In the genomic region with DNA sequence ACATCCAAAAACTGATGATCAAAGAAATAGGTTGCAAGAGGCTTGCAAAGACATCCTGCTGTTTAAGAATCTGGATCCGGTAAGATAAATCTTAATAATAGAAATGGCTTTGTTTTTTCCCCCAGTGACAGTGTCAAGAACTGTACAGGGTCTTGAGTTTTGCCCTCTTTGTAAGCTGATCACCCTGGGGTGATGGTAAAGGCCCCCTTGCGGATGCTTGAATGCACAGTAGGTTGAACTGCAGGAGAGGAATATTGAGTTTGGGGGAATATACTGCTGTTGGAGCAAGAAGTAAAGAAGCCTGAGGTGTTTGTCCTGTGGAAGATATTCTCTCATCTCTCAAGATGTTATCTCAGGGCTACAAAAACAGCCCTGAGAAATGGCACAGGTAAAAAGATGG, we compare ENCODE assay signal across 18 cellular contexts. TPM values are rescaled to one million over a fixed set of nuclear protein-coding genes. Genes with fewer than 3 reads are reported as not detected.
DNase-seq lines count a peak whose midpoint lies in the region; ATAC-seq and TF ChIP-seq lines count a peak whose summit lies in the region.
"Had no signal": no experiment of that assay in that cellular context is flagged by ENCODE, and none has a peak within 500 bp of the region (broad histone marks: within the 10 kb centered on the region; RNA-seq: fewer than 3 reads in every experiment).

No MANE protein-coding gene starts in this region.

- no peaks in the 10 kb centered on the region for H3K27me3 ChIP-seq in naive thymus-derived CD4-positive, alpha-beta T cell (ENCODE audit: control insufficient read depth in 2 of 2, insufficient read depth in 2 of 2, low read length in 2 of 2)

- no peak for DNase-seq in natural killer cell
- no peak for DNase-seq in natural killer cell treated with Interleukin-12 subunit alpha and Interleukin-12 subunit beta and Interleukin-15 and Interleukin-18, amount 100 ng/mL, for 72 hours (ENCODE audit: low spot score)
- peak; percentile 39 for DNase-seq in OCI-LY7 (ENCODE audit: low spot score)
- no peak for DNase-seq in naive thymus-derived CD4-positive, alpha-beta T cell
- DNase-seq in activated CD8-positive, alpha-beta memory T cell treated with anti-CD3 and anti-CD28 coated beads, Interleukin-2, amount 50 U/mL, for 48 hours: no peak
- DNase-seq: ACHN; Calu3; CD4-positive, alpha-beta memory T cell; DMS79 treated with DMSO at 0.1 percent for 48 hours; GF-D8; GOT3; H7; HFFc6 had no signal

- no peaks in the 10 kb centered on the region for H3K36me3 Mint-ChIP-seq in natural killer cell
- no peaks in the 10 kb centered on the region for H3K36me3 Mint-ChIP-seq in natural killer cell treated with Interleukin-12 subunit alpha and Interleukin-12 subunit beta and Interleukin-15 and Interleukin-18, amount 100 ng/mL, for 72 hours
- H3K36me3 Mint-ChIP-seq in naive thymus-derived CD4-positive, alpha-beta T cell: peaks cover 0 to 6% (median 0%) of the 10 kb centered on the region in 5 donors
- H3K36me3 Mint-ChIP-seq: CD4-positive, alpha-beta memory T cell had no signal

- peak overlapping the region; percentile 3 for H3K27ac ChIP-seq in OCI-LY7 (ENCODE audit: low read depth, low read length, poor library complexity, severe bottlenecking)
- no peak overlapping the region for H3K27ac ChIP-seq in naive thymus-derived CD4-positive, alpha-beta T cell (ENCODE audit: low read depth, low read length)
- H3K27ac ChIP-seq: C4-2B had no signal

- CTCF ChIA-PET in OCI-LY7 (lab: Charles Lee; ENCODE audit: unreplicated experiment): no interaction called here
- CTCF ChIA-PET in naive thymus-derived CD4-positive, alpha-beta T cell (lab: Charles Lee): no interaction called here

- H3K4me3 Mint-ChIP-seq in natural killer cell: no peak overlapping the region
- no peak overlapping the region for H3K4me3 Mint-ChIP-seq in natural killer cell treated with Interleukin-12 subunit alpha and Interleukin-12 subunit beta and Interleukin-15 and Interleukin-18, amount 100 ng/mL, for 72 hours
- H3K4me3 Mint-ChIP-seq in naive thymus-derived CD4-positive, alpha-beta T cell: peak overlapping the region in 1 of 10 donors; percentile 42
- H3K4me3 Mint-ChIP-seq: HFFc6, IgD-negative memory B cell had no signal

- BruUV-seq in OCI-LY7 (replicated peaks; lab: Mats Ljungman, UMichigan): no TSS peak

- H3K36me3 ChIP-seq in OCI-LY7 (ENCODE audit: insufficient read depth, low read length): peaks cover 74% of the 10 kb centered on the region
- no peaks in the 10 kb centered on the region for H3K36me3 ChIP-seq in naive thymus-derived CD4-positive, alpha-beta T cell (ENCODE audit: control insufficient read depth in 2 of 3, insufficient read depth in 3 of 3, low read length in 3 of 3)

- no peaks in the 10 kb centered on the region for H3K9me3 ChIP-seq in OCI-LY7 (ENCODE audit: low read length)
- H3K9me3 ChIP-seq in naive thymus-derived CD4-positive, alpha-beta T cell (ENCODE audit: control insufficient read depth in 2 of 3, low read length in 3 of 3): no peaks in the 10 kb centered on the region

- H3K9me3 Mint-ChIP-seq in natural killer cell: no peaks in the 10 kb centered on the region
- H3K9me3 Mint-ChIP-seq in natural killer cell treated with Interleukin-12 subunit alpha and Interleukin-12 subunit beta and Interleukin-15 and Interleukin-18, amount 100 ng/mL, for 72 hours: no peaks in the 10 kb centered on the region
- H3K9me3 Mint-ChIP-seq in naive thymus-derived CD4-positive, alpha-beta T cell: peaks cover 0 to 2% (median 0%) of the 10 kb centered on the region in 11 donors
- H3K9me3 Mint-ChIP-seq: CD4-positive, alpha-beta memory T cell; HFFc6; IgD-negative memory B cell had no signal

- peaks cover 47% of the 10 kb centered on the region for H3K79me2 ChIP-seq in OCI-LY7 (ENCODE audit: insufficient read depth, low read depth, low read length)

- H2AFZ ChIP-seq in OCI-LY7 (ENCODE audit: low read length): no peak overlapping the region

- ATAC-seq in natural killer cell (no peak), GM18861 (IDR thresholded peaks at IDR 0.05; ENCODE audit: unreplicated experiment) (no peak), HG02588 (IDR thresholded peaks at IDR 0.05; ENCODE audit: unreplicated experiment) (no peak)
- no peak for ATAC-seq in natural killer cell treated with Interleukin-12 subunit alpha and Interleukin-12 subunit beta and Interleukin-15 and Interleukin-18, amount 100 ng/mL, for 72 hours
- ATAC-seq in naive thymus-derived CD4-positive, alpha-beta T cell: no peak
- ATAC-seq: HCT116 had no signal

- no peak for TF ChIP-seq CTCF in natural killer cell (IDR thresholded peaks at IDR 0.05)
- TF ChIP-seq CTCF in OCI-LY7 (conservative IDR thresholded peaks at IDR 0.05; ENCODE audit: low read length): peak; percentile 69

- no peaks in the 10 kb centered on the region for H4K20me1 ChIP-seq in OCI-LY7 (ENCODE audit: insufficient read depth, low read length)

- H3K4me1 Mint-ChIP-seq in natural killer cell: peaks cover 20 to 21% of the 10 kb centered on the region in 2 donors
- H3K4me1 Mint-ChIP-seq in natural killer cell treated with Interleukin-12 subunit alpha and Interleukin-12 subunit beta and Interleukin-15 and Interleukin-18, amount 100 ng/mL, for 72 hours (ENCODE audit: low read depth in 2 of 2): peaks cover 13 to 16% of the 10 kb centered on the region in 2 donors
- H3K4me1 Mint-ChIP-seq in naive thymus-derived CD4-positive, alpha-beta T cell: peaks cover 12 to 33% (median 24%) of the 10 kb centered on the region in 7 donors

- peaks cover 0 to 3% of the 10 kb centered on the region in 2 donors for H3K27me3 Mint-ChIP-seq in natural killer cell (ENCODE audit: low read depth in 2 of 2)
- no peaks in the 10 kb centered on the region for H3K27me3 Mint-ChIP-seq in natural killer cell treated with Interleukin-12 subunit alpha and Interleukin-12 subunit beta and Interleukin-15 and Interleukin-18, amount 100 ng/mL, for 72 hours
- H3K27me3 Mint-ChIP-seq in naive thymus-derived CD4-positive, alpha-beta T cell: no peaks in the 10 kb centered on the region
- H3K27me3 Mint-ChIP-seq: IgD-negative memory B cell had no signal

- intact Hi-C loops in natural killer cell (cut with micrococcal nuclease): no loop called here
- intact Hi-C loops in OCI-LY7 (cut with micrococcal nuclease; ENCODE audit: unreplicated experiment): no loop called here
- intact Hi-C loops in naive thymus-derived CD4-positive, alpha-beta T cell (cut with micrococcal nuclease): loop anchor here in 1 of 2 donors (2.0 to 10.0 kb wide), 3 partner anchors 19 to 1399 kb away; a partner anchor contains a TSS

- peaks cover 49% of the 10 kb centered on the region for H3K4me1 ChIP-seq in OCI-LY7 (ENCODE audit: insufficient read depth, low read length, poor library complexity, severe bottlenecking)
- peaks cover 4 to 17% of the 10 kb centered on the region in 2 donors for H3K4me1 ChIP-seq in naive thymus-derived CD4-positive, alpha-beta T cell (ENCODE audit: control insufficient read depth in 2 of 2, insufficient read depth in 2 of 2, low read length in 2 of 2)

- POLR2A ChIA-PET in OCI-LY7 (lab: Charles Lee): interaction anchor here (0.6 to 1.4 kb wide), 3 partner anchors 79 to 460 kb away, joined by 3 read pairs; no protein-coding TSS in a partner anchor
- POLR2A ChIA-PET in naive thymus-derived CD4-positive, alpha-beta T cell (lab: Charles Lee): interaction anchor here (1.5 kb wide), 1 partner anchor 22 kb away, joined by 3 read pairs; no protein-coding TSS in a partner anchor

- no peak overlapping the region for H3K4me3 ChIP-seq in OCI-LY7 (ENCODE audit: low read depth, low read length, poor library complexity, severe bottlenecking)
- H3K4me3 ChIP-seq in naive thymus-derived CD4-positive, alpha-beta T cell (ENCODE audit: low read length): no peak overlapping the region

- no peak overlapping the region for H3K4me2 ChIP-seq in OCI-LY7 (ENCODE audit: low read length)

- peak overlapping the region; percentile 66 to 84 for H3K27ac Mint-ChIP-seq in natural killer cell
- H3K27ac Mint-ChIP-seq in natural killer cell treated with Interleukin-12 subunit alpha and Interleukin-12 subunit beta and Interleukin-15 and Interleukin-18, amount 100 ng/mL, for 72 hours: peak overlapping the region in 1 of 2 donors; percentile 30
- H3K27ac Mint-ChIP-seq in naive thymus-derived CD4-positive, alpha-beta T cell: peak overlapping the region in 5 of 9 donors; percentile 26 to 92 (median 52)
- H3K27ac Mint-ChIP-seq: HFFc6, IgD-negative memory B cell had no signal

- no peaks in the 10 kb centered on the region for H3K9me2 ChIP-seq in OCI-LY7 (ENCODE audit: insufficient read depth, low read length)

RNA-seq across cellular contexts. Expression of a gene that starts 40.6 kb away (rescaled TPM):
- total RNA-seq in natural killer cell: 100 to 1,000 TPM; 186 to 249 (median 243) TPM
- 10 to 100 TPM; 24.3 to 33.7 TPM for total RNA-seq in natural killer cell treated with Interleukin-12 subunit alpha and Interleukin-12 subunit beta and Interleukin-15 and Interleukin-18, amount 100 ng/mL, for 72 hours
- 9.3 and 10.9 TPM in 2 replicates for total RNA-seq in OCI-LY7 (2014; rRNA removed; shearing (Covaris generic))
- total RNA-seq in OCI-LY7 (2022): 18.1 and 21.7 TPM in 2 replicates
- 100 to 1,000 TPM in 4 of 5 experiments, 10 to 100 TPM in 1; 34.6 to 219 (median 124) TPM for total RNA-seq in naive thymus-derived CD4-positive, alpha-beta T cell
- 10 to 100 TPM; 63.9 to 82.9 TPM for polyA plus RNA-seq in naive thymus-derived CD4-positive, alpha-beta T cell
